18 cellular contexts compared by ENCODE assay signal in the genomic region with DNA sequence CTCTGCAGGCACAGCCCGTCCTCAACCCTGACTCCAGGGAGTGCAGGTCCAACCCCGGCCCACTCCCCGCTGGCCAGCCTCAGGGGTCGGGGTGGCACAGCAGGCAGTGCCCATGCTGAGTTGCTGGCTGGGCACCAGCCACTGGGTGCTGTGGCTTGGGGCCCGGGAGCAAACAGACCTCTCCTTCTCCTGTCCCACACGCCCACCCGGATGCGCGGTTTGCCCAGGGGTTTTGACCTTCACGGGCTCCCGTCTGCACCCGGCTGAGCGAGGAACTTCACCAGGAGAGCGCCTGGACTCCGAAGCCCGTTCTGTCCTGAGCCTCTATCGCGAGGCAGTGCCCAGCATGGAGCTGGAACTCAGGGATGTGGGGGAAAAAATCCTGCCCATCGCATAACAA. TPM values are rescaled to one million over a fixed set of nuclear protein-coding genes. Genes with fewer than 3 reads are reported as not detected.
DNase-seq lines count a peak whose midpoint lies in the region; ATAC-seq and TF ChIP-seq lines count a peak whose summit lies in the region.
"Had no signal": no experiment of that assay in that cellular context is flagged by ENCODE, and none has a peak within 500 bp of the region (broad histone marks: within the 10 kb centered on the region; RNA-seq: fewer than 3 reads in every experiment).

No MANE protein-coding gene starts in this region.

- H3K9me3 Mint-ChIP-seq in neural progenitor cell: peaks cover 5% of the 10 kb centered on the region
- no peaks in the 10 kb centered on the region for H3K9me3 Mint-ChIP-seq in mesothelial cell of epicardium
- H3K9me3 Mint-ChIP-seq: effector memory CD8-positive, alpha-beta T cell had no signal

- H3K9ac ChIP-seq in BLaER1 (0 out of 2 replicates have a peak overlapping the region, but pooled peaks have one; percentile 24), neural progenitor cell (no peak overlapping the region)

- H2AFZ ChIP-seq in neural progenitor cell (replicated peaks): no peak overlapping the region

- H3K4me3 ChIP-seq in BLaER1: no peak overlapping the region
- H3K4me3 ChIP-seq in HEK293 (ENCODE audit: low read depth, low read length): no peak overlapping the region
- no peak overlapping the region for H3K4me3 ChIP-seq in neural progenitor cell

- H3K4me2 ChIP-seq in BLaER1 (peak overlapping the region; percentile 93), neural progenitor cell (no peak overlapping the region)

- no peak overlapping the region for H3K4me3 Mint-ChIP-seq in neural progenitor cell
- H3K4me3 Mint-ChIP-seq in mesothelial cell of epicardium: no peak overlapping the region
- H3K4me3 Mint-ChIP-seq: activated naive CD8-positive, alpha-beta T cell treated with anti-CD3 and anti-CD28 coated beads for 36 hours had no signal

- H3K4me1 ChIP-seq in BLaER1: peaks cover 67% of the 10 kb centered on the region
- no peaks in the 10 kb centered on the region for H3K4me1 ChIP-seq in HEK293 (ENCODE audit: control insufficient read depth, insufficient read depth, low read length)
- H3K4me1 ChIP-seq in neural progenitor cell: peaks cover 27% of the 10 kb centered on the region

- H3K27me3 ChIP-seq in BLaER1 (no peaks in the 10 kb centered on the region), neural progenitor cell (no peaks in the 10 kb centered on the region)

- H3K27ac ChIP-seq in BLaER1 (peak overlapping the region; percentile 49), HEK293 (ENCODE audit: extremely low read depth, low read depth, low read length) (no peak overlapping the region), neural progenitor cell (no peak overlapping the region)
- H3K27ac ChIP-seq: HL-60, tibial artery had no signal

- POLR2A ChIA-PET in HEK293 (lab: Yijun Ruan, JAX): no interaction called here

- H4K20me1 ChIP-seq in BLaER1: no peaks in the 10 kb centered on the region
- H4K20me1 ChIP-seq in neural progenitor cell (ENCODE audit: low read depth): no peaks in the 10 kb centered on the region

- TF ChIP-seq CTCF in HEK293 (tag by site-specific recombination; IDR thresholded peaks at IDR 0.05) (no peak), neural progenitor cell (IDR thresholded peaks at IDR 0.05) (no peak), mesothelial cell of epicardium (IDR thresholded peaks at IDR 0.05; ENCODE audit: unreplicated experiment) (no peak)

- no peaks in the 10 kb centered on the region for H3K79me2 ChIP-seq in neural progenitor cell (ENCODE audit: low read depth)

- no peaks in the 10 kb centered on the region for H3K36me3 ChIP-seq in BLaER1
- no peaks in the 10 kb centered on the region for H3K36me3 ChIP-seq in HEK293 (ENCODE audit: control insufficient read depth in 2 of 2, insufficient read depth in 1 of 2, low read length in 2 of 2)
- H3K36me3 ChIP-seq in neural progenitor cell: no peaks in the 10 kb centered on the region
- H3K36me3 ChIP-seq: heart left ventricle, tibial artery had no signal

- H3K36me3 Mint-ChIP-seq in neural progenitor cell: no peaks in the 10 kb centered on the region
- no peaks in the 10 kb centered on the region for H3K36me3 Mint-ChIP-seq in mesothelial cell of epicardium
- H3K36me3 Mint-ChIP-seq: activated naive CD8-positive, alpha-beta T cell treated with anti-CD3 and anti-CD28 coated beads for 36 hours had no signal

- no peak for ATAC-seq in HG03342 (IDR thresholded peaks at IDR 0.05; ENCODE audit: unreplicated experiment)
- ATAC-seq: effector memory CD8-positive, alpha-beta T cell had no signal

- H3K27me3 Mint-ChIP-seq in neural progenitor cell (ENCODE audit: insufficient read depth, low read depth) (peaks cover 15% of the 10 kb centered on the region), mesothelial cell of epicardium (ENCODE audit: low read depth) (no peaks in the 10 kb centered on the region)
- H3K27me3 Mint-ChIP-seq: activated naive CD8-positive, alpha-beta T cell treated with anti-CD3 and anti-CD28 coated beads for 36 hours; effector memory CD8-positive, alpha-beta T cell had no signal

- peaks cover 4% of the 10 kb centered on the region for H3F3A ChIP-seq in neural progenitor cell (ENCODE audit: low read depth)

- CTCF ChIA-PET in HEK293 (lab: Yijun Ruan, JAX): interaction anchor here (1.3 kb wide), 1 partner anchor 9 kb away, joined by 6 read pairs; no protein-coding TSS in a partner anchor

- H3K9me3 ChIP-seq in BLaER1 (no peaks in the 10 kb centered on the region; the same call in 1 of the 2 replicates), HEK293 (ENCODE audit: control insufficient read depth, insufficient read depth, low read depth, low read length) (no peaks in the 10 kb centered on the region), neural progenitor cell (ENCODE audit: low read depth) (no peaks in the 10 kb centered on the region)

- peak overlapping the region; percentile 97 for H3K27ac Mint-ChIP-seq in neural progenitor cell
- no peak overlapping the region for H3K27ac Mint-ChIP-seq in mesothelial cell of epicardium
- H3K27ac Mint-ChIP-seq: activated naive CD8-positive, alpha-beta T cell treated with anti-CD3 and anti-CD28 coated beads for 36 hours; effector memory CD8-positive, alpha-beta T cell had no signal

- peaks cover 32% of the 10 kb centered on the region for H3K4me1 Mint-ChIP-seq in neural progenitor cell
- no peaks in the 10 kb centered on the region for H3K4me1 Mint-ChIP-seq in mesothelial cell of epicardium

- DNase-seq in ecto neural progenitor cell (ENCODE audit: low spot score) (peak; percentile 46), neural progenitor cell (ENCODE audit: low spot score) (no peak), AG08396 (ENCODE audit: low spot score) (no peak), mesothelial cell of epicardium (ENCODE audit: low spot score in 2 of 2, unreplicated experiment in 2 of 2) (no peak)
- DNase-seq in activated effector memory CD4-positive, alpha-beta T cell treated with anti-CD3 and anti-CD28 coated beads, Interleukin-2, amount 50 U/mL, for 16 hours: no peak
- DNase-seq: activated naive CD8-positive, alpha-beta T cell treated with anti-CD3 and anti-CD28 coated beads for 36 hours; activated T-cell treated with anti-CD3 and anti-CD28 coated beads, Interleukin-2, amount 50 U/mL, for 1 hour; AML-193; effector memory CD8-positive, alpha-beta T cell; KBM-7; NCI-H1048; NCI-H82 had no signal

TF ChIP-seq in HEK293, 187 proteins besides CTCF, POLR2A, EP300 and RAD21:
- TF ChIP-seq ZIC2 (tag by site-specific recombination; IDR thresholded peaks at IDR 0.05) (peak; percentile 66), ZNF114 (tag by site-specific recombination; IDR thresholded peaks at IDR 0.05) (no peak)

RNA-seq across cellular contexts. Expression of a gene that starts 2.6 kb away (rescaled TPM):
- total RNA-seq in neural progenitor cell (ENCODE audit: low replicate concordance) (not detected in 2 replicates), mesothelial cell of epicardium (not detected in 3 replicates)
- total RNA-seq: activated naive CD8-positive, alpha-beta T cell treated with anti-CD3 and anti-CD28 coated beads for 36 hours; heart left ventricle had no signal

RNA-seq across cellular contexts. Expression of a gene that starts 40.8 kb away (rescaled TPM):
- total RNA-seq in neural progenitor cell (ENCODE audit: low replicate concordance) (58.0 and 177 TPM in 2 replicates), mesothelial cell of epicardium (16.0 to 19.0 TPM (median 16.3 TPM) in 3 replicates)
